Comparison of ENCODE assay signal across 8 cellular contexts in the genomic region with DNA sequence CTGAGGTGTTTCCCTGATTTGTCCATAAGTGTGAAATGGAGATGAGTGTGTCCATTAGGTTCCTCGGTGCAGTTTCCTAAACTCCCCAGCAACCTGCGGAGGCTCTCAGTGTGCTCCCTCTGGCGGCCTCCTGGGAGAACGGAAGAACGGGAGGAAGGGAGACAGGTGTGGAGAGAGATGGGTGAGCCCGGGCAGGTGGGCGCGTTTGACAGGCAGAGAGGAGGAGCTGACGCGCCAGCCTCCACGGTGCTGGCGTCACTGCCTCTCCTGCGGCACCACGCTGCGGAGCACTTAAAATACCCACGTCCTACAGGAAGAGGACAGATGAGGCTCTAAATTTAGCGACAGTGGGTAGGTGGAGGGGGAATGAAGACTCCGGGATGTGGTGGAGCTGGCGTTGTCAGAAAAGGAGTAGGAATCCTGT. TPM values are rescaled to one million over a fixed set of nuclear protein-coding genes. Genes with fewer than 3 reads are reported as not detected.
DNase-seq lines count a peak whose midpoint lies in the region; ATAC-seq and TF ChIP-seq lines count a peak whose summit lies in the region.

No MANE protein-coding gene starts in this region.

- no peak overlapping the region for H3K4me3 Mint-ChIP-seq in central memory CD8-positive, alpha-beta T cell

- H3K4me1 ChIP-seq in A673 (ENCODE audit: insufficient read depth, low read length, poor library complexity, severe bottlenecking) (no peaks in the 10 kb centered on the region), HAP-1 (no peaks in the 10 kb centered on the region), OCI-LY7 (ENCODE audit: insufficient read depth, low read length, poor library complexity, severe bottlenecking) (no peaks in the 10 kb centered on the region), transverse colon (peaks cover 0 to 6% (median 2%) of the 10 kb centered on the region in 4 donors)

- peaks cover 6% of the 10 kb centered on the region for H3K36me3 Mint-ChIP-seq in central memory CD8-positive, alpha-beta T cell (ENCODE audit: insufficient read depth)

- H3K4me1 Mint-ChIP-seq in central memory CD8-positive, alpha-beta T cell = peaks cover 5% of the 10 kb centered on the region

- BruUV-seq in A673 (replicated peaks; lab: Mats Ljungman, UMichigan) (no TSS peak), OCI-LY7 (replicated peaks; lab: Mats Ljungman, UMichigan) (no TSS peak)

- H3K9me3 ChIP-seq in A673 (ENCODE audit: low read depth, low read length, poor library complexity, severe bottlenecking) (peaks cover 12% of the 10 kb centered on the region), HAP-1 (peaks cover 8% of the 10 kb centered on the region), OCI-LY7 (ENCODE audit: low read length) (peaks cover 13% of the 10 kb centered on the region), transverse colon (peaks cover 0 to 5% of the 10 kb centered on the region in 2 donors)

- H3K4me3 ChIP-seq in A673 (ENCODE audit: low read depth, low read length, poor library complexity, severe bottlenecking) = no peak overlapping the region
- no peak overlapping the region for H3K4me3 ChIP-seq in HAP-1
- H3K4me3 ChIP-seq in OCI-LY7 (ENCODE audit: low read depth, low read length, poor library complexity, severe bottlenecking) = no peak overlapping the region
- no peak overlapping the region for H3K4me3 ChIP-seq in transverse colon

- 3 to 8% methylated on average over 12 to 19 of the region's 19 CpGs for WGBS in transverse colon (ENCODE audit: low coverage in 1 of 2), 2 donors

- POLR2A ChIA-PET in A673 (lab: Charles Lee; ENCODE audit: low non-redundant PET) = interaction anchor here (0.6 kb wide), 1 partner anchor 10 kb away, joined by 3 read pairs; no protein-coding TSS in a partner anchor
- POLR2A ChIA-PET in OCI-LY7 (lab: Charles Lee) = interaction anchor here (0.5 to 0.6 kb wide), 2 partner anchors 530 to 1290 kb away, joined by 3 read pairs; no protein-coding TSS in a partner anchor

- H3K36me3 ChIP-seq in A673 (ENCODE audit: insufficient read depth, low read length, poor library complexity, severe bottlenecking) = no peaks in the 10 kb centered on the region
- H3K36me3 ChIP-seq in HAP-1 (replicated peaks) = no peaks in the 10 kb centered on the region
- no peaks in the 10 kb centered on the region for H3K36me3 ChIP-seq in OCI-LY7 (ENCODE audit: insufficient read depth, low read length)
- H3K36me3 ChIP-seq in transverse colon = no peaks in the 10 kb centered on the region

- H3K27ac ChIP-seq in A673 (ENCODE audit: low read depth, low read length, poor library complexity, severe bottlenecking) = no peak overlapping the region
- no peak overlapping the region for H3K27ac ChIP-seq in OCI-LY7 (ENCODE audit: low read depth, low read length, poor library complexity, severe bottlenecking)
- H3K27ac ChIP-seq in transverse colon = no peak overlapping the region

- in situ Hi-C loops in HAP-1 (cut with MboI; ENCODE audit: low sequenced_read_pairs) = no loop called here
- in situ Hi-C loops in transverse colon (cut with MboI; ENCODE audit: low pct_ligation_motif_present in 1 of 4, low pct_unique_long_range_greater_than_20kb in 1 of 4, low sequenced_read_pairs in 3 of 4) = no loop called here

- TF ChIP-seq CTCF in A673 (conservative IDR thresholded peaks at IDR 0.05; ENCODE audit: low read depth, low read length) (peak; percentile 67), OCI-LY7 (conservative IDR thresholded peaks at IDR 0.05; ENCODE audit: low read length) (0 out of 2 replicates have a peak, but pooled peaks have one; percentile 35), transverse colon (IDR thresholded peaks at IDR 0.05) (peak; percentile 36 to 54 (median 47))

- H2AFZ ChIP-seq in OCI-LY7 (ENCODE audit: low read length) = no peak overlapping the region

- H3K79me2 ChIP-seq in OCI-LY7 (ENCODE audit: insufficient read depth, low read depth, low read length) = no peaks in the 10 kb centered on the region

- no peaks in the 10 kb centered on the region for H3K9me2 ChIP-seq in OCI-LY7 (ENCODE audit: insufficient read depth, low read length)

- peaks cover 38% of the 10 kb centered on the region for H3K27me3 Mint-ChIP-seq in central memory CD8-positive, alpha-beta T cell

- DNase-seq in A673 (ENCODE audit: low spot score) = peak; percentile 15
- DNase-seq in HAP-1 (ENCODE audit: low spot score in 2 of 2) = peak; percentile 5 to 54
- no peak for DNase-seq in OCI-LY7 (ENCODE audit: low spot score)
- DNase-seq in central memory CD8-positive, alpha-beta T cell (ENCODE audit: low spot score in 2 of 2) = no peak
- DNase-seq in lung microvascular endothelial cell (ENCODE audit: low read depth in 2 of 2) = peak; percentile 19 to 28
- peak; percentile 32 for DNase-seq in transverse colon
- no peak for DNase-seq in effector CD8-positive, alpha-beta T cell (lab: John Stamatoyannopoulos, UW)
- DNase-seq in DMS114 treated with DMSO at 0.1 percent for 48 hours (lab: John Stamatoyannopoulos, UW; ENCODE audit: unreplicated experiment) = no peak

- peaks cover 3% of the 10 kb centered on the region for H3K27me3 ChIP-seq in A673 (replicated peaks; ENCODE audit: insufficient read depth, low read depth, low read length, poor library complexity)
- 0 out of 2 replicates have a peak, but pooled peaks cover 2% of the 10 kb centered on the region for H3K27me3 ChIP-seq in HAP-1 (ENCODE audit: low read depth)
- peaks cover 12% of the 10 kb centered on the region for H3K27me3 ChIP-seq in transverse colon

- no peak overlapping the region for H3K27ac Mint-ChIP-seq in central memory CD8-positive, alpha-beta T cell (ENCODE audit: low read depth)

- CTCF ChIA-PET in A673 (lab: Charles Lee) = no interaction called here
- CTCF ChIA-PET in OCI-LY7 (lab: Charles Lee; ENCODE audit: unreplicated experiment) = no interaction called here

- intact Hi-C loops in A673 (cut with micrococcal nuclease; ENCODE audit: unreplicated experiment) = no loop called here
- intact Hi-C loops in OCI-LY7 (cut with micrococcal nuclease; ENCODE audit: unreplicated experiment) = no loop called here
- intact Hi-C loops in transverse colon (cut with DNase I; ENCODE audit: low total_unique reads) = no loop called here

- no peak overlapping the region for H3K4me2 ChIP-seq in OCI-LY7 (ENCODE audit: low read length)

- H4K20me1 ChIP-seq in OCI-LY7 (ENCODE audit: insufficient read depth, low read length) = no peaks in the 10 kb centered on the region

- no peak for TF ChIP-seq POLR2A in transverse colon (IDR thresholded peaks at IDR 0.05)

- no peak for TF ChIP-seq EP300 in transverse colon (IDR thresholded peaks at IDR 0.05; ENCODE audit: low read depth)

- H3K9me3 Mint-ChIP-seq in central memory CD8-positive, alpha-beta T cell = no peaks in the 10 kb centered on the region

- peak; percentile 46 for ATAC-seq in central memory CD8-positive, alpha-beta T cell (replicated peaks; ENCODE audit: extremely low read depth, poor library complexity, severe bottlenecking)

RNA-seq across cellular contexts. Expression of a gene that starts 26.8 kb away (rescaled TPM):
- 36.9 and 42.7 TPM in 2 replicates for total RNA-seq in A673 (2021)
- 45.6 and 54.4 TPM in 2 replicates for total RNA-seq in OCI-LY7 (2014; rRNA removed; shearing (Covaris generic))
- total RNA-seq in OCI-LY7 (2022) = 99.9 and 107 TPM in 2 replicates
- 22.2 and 23.5 TPM in 2 replicates for total RNA-seq in lung microvascular endothelial cell
- total RNA-seq in transverse colon = 10 to 100 TPM; 23.9 to 86.0 (median 30.3) TPM

RNA-seq across cellular contexts. Expression of a gene that starts 32.5 kb away (rescaled TPM):
- total RNA-seq in A673 (2021) (10.7 and 12.1 TPM in 2 replicates), OCI-LY7 (2022) (17.3 and 18.5 TPM in 2 replicates), lung microvascular endothelial cell (12.9 and 15.0 TPM in 2 replicates), transverse colon (10 to 100 TPM; 13.9 to 98.7 (median 24.4) TPM)
- 17.9 and 34.2 TPM in 2 replicates for total RNA-seq in OCI-LY7 (2014; rRNA removed; shearing (Covaris generic))

RNA-seq across cellular contexts. Expression of a gene that starts 34.0 kb away (rescaled TPM):
- total RNA-seq in A673 (2021) (not detected in 2 replicates), OCI-LY7 (2022) (0.70 and 1.4 TPM in 2 replicates), lung microvascular endothelial cell (0.22 TPM in 1 of 2 replicates, not detected in the other), transverse colon (1 to 10 TPM in 1 of 4 donors, under 1 TPM in 1, not detected in 2; 0.55 to 3.0 TPM)
- total RNA-seq in OCI-LY7 (2014; rRNA removed; shearing (Covaris generic)) = not detected in 2 replicates

RNA-seq across cellular contexts. Expression of a gene that starts 53.7 kb away (rescaled TPM):
- 2.4 and 4.0 TPM in 2 replicates for total RNA-seq in A673 (2021)
- total RNA-seq in OCI-LY7 (2014; rRNA removed; shearing (Covaris generic)) = 2.9 and 3.0 TPM in 2 replicates
- total RNA-seq in OCI-LY7 (2022) = 7.3 and 10.4 TPM in 2 replicates
- 12.2 and 13.7 TPM in 2 replicates for total RNA-seq in lung microvascular endothelial cell
- total RNA-seq in transverse colon = 100 to 1,000 TPM in 1 of 4 donors, 10 to 100 TPM in 3; 39.6 to 261 (median 65.0) TPM

Comparison
In these comparisons a context has a peak if more than half of its experiments do, and no peak if none do; other contexts are left out.
1. DNase-seq: peak in A673 (single experiment), HAP-1 (2 of 2), lung microvascular endothelial cell (2 of 2) and transverse colon (single experiment); none in OCI-LY7 (single experiment), central memory CD8-positive, alpha-beta T cell (0 of 2), effector CD8-positive, alpha-beta T cell (single experiment) and DMS114 treated with DMSO at 0.1 percent for 48 hours (single experiment).
2. Peak in every context shown above with its lines, with median percentiles within 50 percentile points of each other: CTCF ChIP-seq.